In genomic region chr4:61180405-61180804, GRCh38 we compare ENCODE assay signal across 21 cellular contexts. TPM values are rescaled to one million over a fixed set of nuclear protein-coding genes. Genes with fewer than 3 reads are reported as not detected.
"Had no signal": no experiment of that assay in that cellular context is flagged by ENCODE, and none has a peak within 500 bp of the region (broad histone marks: within the 10 kb centered on the region; RNA-seq: fewer than 3 reads in every experiment).

No MANE protein-coding gene starts in this region.

- H3K9me3 ChIP-seq: SJSA1 had no signal

- H3K27me3 ChIP-seq: SJSA1 had no signal

- H3K27ac ChIP-seq: SJSA1, SK-N-MC had no signal

- H3K36me3 ChIP-seq: SJSA1 had no signal

- DNase-seq: KBM-7, MV-4-11, NCI-H1048, NCI-H1105, NCI-H1417, NCI-H1436 treated with DMSO at 0.1 percent for 48 hours, NCI-H1694, NCI-H1930, NCI-H2081, NCI-H2107, NCI-H2171 treated with DMSO at 0.1 percent for 48 hours, NCI-H524, NCI-H526 treated with DMSO at 0.1 percent for 48 hours, NCI-H774, Right ventricle myocardium superior, RPMI8226, SIG-M5 had no signal

- H3K4me1 ChIP-seq: SJSA1 had no signal

- FAIRE-seq: RCC 7860 had no signal

- H3K4me3 ChIP-seq: SJSA1, SK-N-MC had no signal

RNA-seq across cellular contexts. Expression of gene ADGRL3, which starts 19.7 kb away (rescaled TPM):
- total RNA-seq: HT-29, SJSA1 had no signal
